Comparison of ENCODE assay signal across 14 cellular contexts in the genomic region with DNA sequence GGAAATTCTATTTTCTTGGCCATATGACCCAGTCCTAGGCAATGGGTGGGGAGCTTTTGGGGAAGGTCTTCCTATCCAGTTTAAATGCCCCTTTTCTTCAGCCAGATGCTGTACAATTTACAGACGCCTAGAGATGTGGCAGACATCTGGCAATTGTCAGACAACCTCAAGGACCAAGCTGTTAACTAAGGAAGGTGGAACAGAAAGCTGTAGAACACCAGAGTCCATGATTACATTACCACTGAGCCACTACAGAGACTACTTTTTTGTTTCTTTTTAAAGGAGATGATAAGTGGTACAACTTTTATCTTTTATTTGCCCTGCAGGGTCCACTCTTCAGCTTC. TPM values are rescaled to one million over a fixed set of nuclear protein-coding genes. Genes with fewer than 3 reads are reported as not detected.
DNase-seq lines count a peak whose midpoint lies in the region; ATAC-seq and TF ChIP-seq lines count a peak whose summit lies in the region.
"Had no signal": no experiment of that assay in that cellular context is flagged by ENCODE, and none has a peak within 500 bp of the region (broad histone marks: within the 10 kb centered on the region; RNA-seq: fewer than 3 reads in every experiment).

No MANE protein-coding gene starts in this region.

- H3K36me3 ChIP-seq in mammary epithelial cell (ENCODE audit: insufficient read depth, low read length) (no peaks in the 10 kb centered on the region), lower lobe of right lung (peaks cover 23% of the 10 kb centered on the region), tibial artery (no peaks in the 10 kb centered on the region)

- no peak overlapping the region for H3K4me3 ChIP-seq in mammary epithelial cell (replicated peaks in 1 of 3; ENCODE audit: insufficient read depth in 1 of 3, low read depth in 2 of 3, low read length in 3 of 3)
- no peak overlapping the region for H3K4me3 ChIP-seq in lower lobe of right lung
- no peak overlapping the region for H3K4me3 ChIP-seq in tibial artery

- in situ Hi-C loops in mammary epithelial cell (cut with MboI; ENCODE audit: low sequenced_read_pairs in 2 of 2): loop anchor here (10.0 to 25.0 kb wide), 2 partner anchors 131 to 294 kb away; partner anchors contain the start of genes EFCAB5 (in 1 of the 2) and SSH2 (in 1 of the 2)

- no peak overlapping the region for H2BK120ac ChIP-seq in H9 (ENCODE audit: low read depth, low read length, poor library complexity, severe bottlenecking)

- H4K20me1 ChIP-seq in mammary epithelial cell (ENCODE audit: insufficient read depth, low read length) (no peaks in the 10 kb centered on the region), H9 (ENCODE audit: control insufficient read depth, insufficient read depth, insufficient read length) (no peaks in the 10 kb centered on the region)

- ATAC-seq in lower lobe of right lung: no peak
- ATAC-seq: effector memory CD8-positive, alpha-beta T cell had no signal

- H3K27me3 Mint-ChIP-seq in MCF 10A (ENCODE audit: insufficient read depth, unreplicated experiment) (no peaks in the 10 kb centered on the region), H9 (ENCODE audit: low read depth) (no peaks in the 10 kb centered on the region)
- H3K27me3 Mint-ChIP-seq: activated CD4-positive, alpha-beta memory T cell treated with anti-CD3 and anti-CD28 coated beads, Interleukin-2, amount 10 ng/mL, durations not matched to agents 7 days and 5 days; effector memory CD8-positive, alpha-beta T cell had no signal

- TF ChIP-seq CTCF in MCF 10A (IDR thresholded peaks at IDR 0.05; ENCODE audit: unreplicated experiment) (no peak), mammary epithelial cell (conservative IDR thresholded peaks at IDR 0.05 in 1 of 2, IDR thresholded peaks at IDR 0.05 in 1 of 2; ENCODE audit: extremely low read depth in 1 of 2, insufficient read depth in 1 of 2, low read depth in 1 of 2, low read length in 2 of 2) (no peak), lower lobe of right lung (IDR thresholded peaks at IDR 0.05) (no peak), tibial artery (IDR thresholded peaks at IDR 0.05) (no peak), H9 (conservative IDR thresholded peaks at IDR 0.05) (no peak)

- H3K79me1 ChIP-seq in H9 (ENCODE audit: insufficient read depth, low read depth, low read length, poor library complexity, severe bottlenecking): no peaks in the 10 kb centered on the region

- no peak overlapping the region for H3T11ph ChIP-seq in H9 (ENCODE audit: low read length)

- H3K79me2 ChIP-seq in mammary epithelial cell (ENCODE audit: insufficient read depth, low read length) (no peaks in the 10 kb centered on the region), H9 (ENCODE audit: insufficient read depth, low read length) (no peaks in the 10 kb centered on the region)

- H3K36me3 Mint-ChIP-seq in MCF 10A (ENCODE audit: insufficient read depth, unreplicated experiment) (peaks cover 19% of the 10 kb centered on the region), H9 (ENCODE audit: insufficient read depth in 1 of 3, low read depth in 3 of 3) (no peaks in the 10 kb centered on the region; a peak in 1 of 7 replicates)

- H3K14ac ChIP-seq in H9 (ENCODE audit: insufficient read depth, low read length): no peak overlapping the region

- H3K9me3 Mint-ChIP-seq in MCF 10A (ENCODE audit: unreplicated experiment): no peaks in the 10 kb centered on the region
- no peaks in the 10 kb centered on the region for H3K9me3 Mint-ChIP-seq in H9
- H3K9me3 Mint-ChIP-seq: activated CD4-positive, alpha-beta memory T cell treated with anti-CD3 and anti-CD28 coated beads, Interleukin-2, amount 10 ng/mL, durations not matched to agents 7 days and 5 days; effector memory CD8-positive, alpha-beta T cell had no signal

- no peak overlapping the region for H2BK5ac ChIP-seq in H9 (ENCODE audit: insufficient read length, low read length)

- H2BK15ac ChIP-seq in H9 (ENCODE audit: low read depth, low read length): no peak overlapping the region

- H3K27ac Mint-ChIP-seq in MCF 10A (ENCODE audit: low read depth, unreplicated experiment) (peak overlapping the region; percentile 87), H9 (no peak overlapping the region)
- H3K27ac Mint-ChIP-seq: activated CD4-positive, alpha-beta memory T cell treated with anti-CD3 and anti-CD28 coated beads, Interleukin-2, amount 10 ng/mL, durations not matched to agents 7 days and 5 days; effector memory CD8-positive, alpha-beta T cell had no signal

- H3K9me3 ChIP-seq in mammary epithelial cell (replicated peaks; ENCODE audit: insufficient read depth, low read length) (no peaks in the 10 kb centered on the region), lower lobe of right lung (no peaks in the 10 kb centered on the region), tibial artery (no peaks in the 10 kb centered on the region), H9 (ENCODE audit: control insufficient read depth, low read depth, low read length) (no peaks in the 10 kb centered on the region)

- H3K4me3 Mint-ChIP-seq in MCF 10A (ENCODE audit: unreplicated experiment) (no peak overlapping the region), H9 (no peak overlapping the region)
- H3K4me3 Mint-ChIP-seq: activated CD4-positive, alpha-beta memory T cell treated with anti-CD3 and anti-CD28 coated beads, Interleukin-2, amount 10 ng/mL, durations not matched to agents 7 days and 5 days; effector memory CD8-positive, alpha-beta T cell had no signal

- CTCF ChIA-PET in MCF 10A (lab: Yijun Ruan, JAX): interaction anchor here (0.7 to 2.9 kb wide), 4 partner anchors 20 to 287 kb away, joined by 3 to 20 read pairs (median 10); partner anchors contain the start of gene SSH2
- CTCF ChIA-PET in mammary epithelial cell (lab: Charles Lee; ENCODE audit: low non-redundant PET): no interaction called here

- no peak overlapping the region for H3K9ac ChIP-seq in mammary epithelial cell (ENCODE audit: insufficient read depth, low read length)
- no peak overlapping the region for H3K9ac ChIP-seq in H9 (ENCODE audit: extremely low read depth, insufficient read length, low read length)

- dilution Hi-C loops in mammary epithelial cell (cut with HindIII; ENCODE audit: low sequenced_read_pairs): no loop called here

- H2AFZ ChIP-seq in mammary epithelial cell (ENCODE audit: low read depth, low read length) (no peak overlapping the region), H9 (ENCODE audit: low read length) (no peak overlapping the region)

- no peak overlapping the region for H2AK5ac ChIP-seq in H9 (ENCODE audit: insufficient read length, low read length)

- no peak overlapping the region for H4K8ac ChIP-seq in H9 (replicated peaks; ENCODE audit: insufficient read length, low read depth, low read length)

- H4K5ac ChIP-seq in H9 (ENCODE audit: insufficient read length, low read depth, low read length): no peak overlapping the region

- no peaks in the 10 kb centered on the region for H3K23me2 ChIP-seq in H9 (ENCODE audit: insufficient read length, low read depth, low read length, poor library complexity, severe bottlenecking)

- no peak overlapping the region for H2BK20ac ChIP-seq in H9 (ENCODE audit: low read depth, low read length, poor library complexity, severe bottlenecking)

- H3K4ac ChIP-seq in H9 (ENCODE audit: low read depth, low read length): no peak overlapping the region

- BruUV-seq in MCF 10A (replicated peaks; lab: Mats Ljungman, UMichigan) (no TSS peak), mammary epithelial cell (replicated peaks; lab: Mats Ljungman, UMichigan) (no TSS peak)

- POLR2A ChIA-PET in MCF 10A (lab: Yijun Ruan, JAX): interaction anchor here (0.7 to 1.9 kb wide), 4 partner anchors 11 to 286 kb away, joined by 3 to 6 read pairs (median 4); partner anchors contain the start of gene SSH2

- no peak overlapping the region for H3K23ac ChIP-seq in H9 (ENCODE audit: insufficient read length, low read depth, low read length)

- no peak overlapping the region for H2BK12ac ChIP-seq in H9 (ENCODE audit: insufficient read length, low read depth, low read length)

- no peak overlapping the region for H3K27ac ChIP-seq in mammary epithelial cell (ENCODE audit: insufficient read depth, low read depth, low read length)
- H3K27ac ChIP-seq in lower lobe of right lung: peak overlapping the region; percentile 73
- H3K27ac ChIP-seq in tibial artery: peak overlapping the region; percentile 70 to 83
- no peak overlapping the region for H3K27ac ChIP-seq in H9 (ENCODE audit: insufficient read length, low read depth, low read length)
- H3K27ac ChIP-seq: brain microvascular endothelial cell had no signal

- H3K56ac ChIP-seq in H9 (ENCODE audit: insufficient read length, low read depth, low read length): no peak overlapping the region

- H3K4me1 ChIP-seq in mammary epithelial cell (ENCODE audit: insufficient read depth, low read length) (peaks cover 23% of the 10 kb centered on the region), lower lobe of right lung (peaks cover 73% of the 10 kb centered on the region), tibial artery (peaks cover 0 to 73% (median 41%) of the 10 kb centered on the region in 4 donors), H9 (ENCODE audit: insufficient read depth, low read length) (0 out of 2 replicates have a peak, but pooled peaks cover 2% of the 10 kb centered on the region)

- intact Hi-C loops in MCF 10A (cut with micrococcal nuclease): no loop called here
- intact Hi-C loops in mammary epithelial cell (cut with micrococcal nuclease): no loop called here
- intact Hi-C loops in lower lobe of right lung (cut with DNase I): no loop called here
- intact Hi-C loops in tibial artery (cut with DNase I; ENCODE audit: low total_unique reads): loop anchor here (5.0 kb wide), 1 partner anchor 134 kb away; no protein-coding TSS in a partner anchor

- DNase-seq in MCF 10A (ENCODE audit: unreplicated experiment) (no peak), mammary epithelial cell (no peak), SK-N-DZ (ENCODE audit: low spot score) (peak; percentile 94), lower lobe of right lung (no peak), tibial artery (no peak), nucleus accumbens (lab: John Stamatoyannopoulos, UW) (no peak), AG08395 (ENCODE audit: low spot score) (no peak), H9 (no peak)
- DNase-seq: activated CD4-positive, alpha-beta memory T cell treated with anti-CD3 and anti-CD28 coated beads, Interleukin-2, amount 10 ng/mL, durations not matched to agents 7 days and 5 days; activated effector memory CD4-positive, alpha-beta T cell treated with Interleukin-2 at 50 U/mL for 16 hours; brain microvascular endothelial cell; effector memory CD8-positive, alpha-beta T cell; foreskin melanocyte; SIG-M5 had no signal

- 91% methylated on average over 1 of the region's 1 CpG for WGBS in mammary epithelial cell (ENCODE audit: low coverage, missing lambda C conversion rate)
- WGBS in H9 (ENCODE audit: extremely low coverage, insufficient read length, low lambda C conversion rate): no CpG with 5 or more reads among the region's 1 CpG

- no peak overlapping the region for H3K18ac ChIP-seq in H9 (ENCODE audit: insufficient read length, low read depth, low read length)

- H3K4me2 ChIP-seq in mammary epithelial cell (ENCODE audit: insufficient read depth, low read depth, low read length) (no peak overlapping the region), H9 (ENCODE audit: insufficient read depth, insufficient read length, low read length) (no peak overlapping the region)

- no peaks in the 10 kb centered on the region for H3K27me3 ChIP-seq in mammary epithelial cell (ENCODE audit: insufficient read depth, low read length)
- H3K27me3 ChIP-seq in lower lobe of right lung (ENCODE audit: low read depth): no peaks in the 10 kb centered on the region
- no peaks in the 10 kb centered on the region for H3K27me3 ChIP-seq in tibial artery
- no peaks in the 10 kb centered on the region for H3K27me3 ChIP-seq in H9 (ENCODE audit: insufficient read depth, low read length)
- H3K27me3 ChIP-seq: brain microvascular endothelial cell had no signal

- H3K4me1 Mint-ChIP-seq in MCF 10A (ENCODE audit: insufficient read depth, unreplicated experiment): peaks cover 36% of the 10 kb centered on the region
- peaks cover 22 to 24% of the 10 kb centered on the region in 2 experiments for H3K4me1 Mint-ChIP-seq in H9

- no peak overlapping the region for H4K91ac ChIP-seq in H9 (ENCODE audit: insufficient read length, low read depth, low read length)

RNA-seq across cellular contexts. Expression of gene CORO6, which starts 21.1 kb away (rescaled TPM):
- total RNA-seq in MCF 10A (2022) (1.4 and 1.6 TPM in 2 replicates), mammary epithelial cell (1 to 10 TPM; 6.3 to 9.8 TPM), lower lobe of right lung (6.6 TPM), H9 (2021) (2.3 and 2.6 TPM in 2 replicates)
- 4.0 TPM for polyA plus RNA-seq in mammary epithelial cell
- 8.9 TPM for polyA minus RNA-seq in mammary epithelial cell
- 7.0 and 10.3 TPM in 2 replicates for polyA plus RNA-seq in SK-N-DZ (2014; cell fraction: cytosol; rRNA removed)
- 186 and 308 TPM in 2 replicates for polyA plus RNA-seq in SK-N-DZ (2014; cell fraction: nucleus; rRNA removed)

RNA-seq across cellular contexts. Expression of gene ANKRD13B, which starts 50.9 kb away (rescaled TPM):
- total RNA-seq in MCF 10A (2022) (14.4 and 17.9 TPM in 2 replicates), mammary epithelial cell (10 to 100 TPM; 10.0 to 18.6 TPM), lower lobe of right lung (6.6 TPM), H9 (2021) (21.6 and 24.2 TPM in 2 replicates)
- polyA plus RNA-seq in mammary epithelial cell: 8.5 TPM
- polyA minus RNA-seq in mammary epithelial cell: 11.4 TPM
- polyA plus RNA-seq in SK-N-DZ (2014; cell fraction: cytosol; rRNA removed): 116 and 120 TPM in 2 replicates
- 565 and 650 TPM in 2 replicates for polyA plus RNA-seq in SK-N-DZ (2014; cell fraction: nucleus; rRNA removed)

RNA-seq across cellular contexts. Expression of gene GIT1, which starts 54.3 kb away (rescaled TPM):
- total RNA-seq in MCF 10A (2022) (49.0 and 52.6 TPM in 2 replicates), mammary epithelial cell (10 to 100 TPM; 41.8 to 83.4 TPM), lower lobe of right lung (53.1 TPM), H9 (2021) (47.0 and 47.4 TPM in 2 replicates)
- 52.2 TPM for polyA plus RNA-seq in mammary epithelial cell
- 112 TPM for polyA minus RNA-seq in mammary epithelial cell
- polyA plus RNA-seq in SK-N-DZ (2014; cell fraction: cytosol; rRNA removed): 61.7 and 67.9 TPM in 2 replicates
- polyA plus RNA-seq in SK-N-DZ (2014; cell fraction: nucleus; rRNA removed): 87.2 and 119 TPM in 2 replicates

Comparison
In these comparisons a context has a peak if more than half of its experiments do, and no peak if none do; other contexts are left out.
1. H3K27ac ChIP-seq: peak in lower lobe of right lung (single experiment) and tibial artery (2 of 2); none in mammary epithelial cell (single experiment) and H9 (single experiment).